13 cellular contexts compared by ENCODE assay signal in the genomic region with DNA sequence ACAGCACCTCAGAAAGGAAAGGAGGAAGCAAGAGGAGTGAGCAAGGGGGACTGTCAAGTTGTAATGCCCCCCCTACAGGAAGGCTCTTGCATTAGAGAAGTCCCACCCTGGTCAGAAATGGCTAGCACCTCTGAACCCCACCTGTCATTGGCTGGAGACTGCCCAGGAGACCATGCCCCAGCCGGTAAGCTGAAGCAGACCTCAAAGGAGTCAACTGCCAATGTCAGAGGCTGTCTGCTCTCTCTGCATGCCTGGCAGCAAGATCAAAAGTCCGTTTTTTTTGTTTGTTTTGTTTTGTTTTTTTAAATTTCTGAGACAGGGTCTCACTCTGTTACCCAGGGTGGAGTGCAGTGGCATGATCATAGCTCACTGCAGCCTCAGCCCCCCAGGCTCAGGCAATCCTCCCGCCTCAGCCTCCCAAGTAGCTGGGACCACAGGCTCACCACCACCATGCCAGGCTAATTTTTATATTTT. TPM values are rescaled to one million over a fixed set of nuclear protein-coding genes. Genes with fewer than 3 reads are reported as not detected.
DNase-seq lines count a peak whose midpoint lies in the region; ATAC-seq and TF ChIP-seq lines count a peak whose summit lies in the region.
"Had no signal": no experiment of that assay in that cellular context is flagged by ENCODE, and none has a peak within 500 bp of the region (broad histone marks: within the 10 kb centered on the region; RNA-seq: fewer than 3 reads in every experiment).

No MANE protein-coding gene starts in this region.

- no peak overlapping the region for H3K4me3 ChIP-seq in AG09309 (ENCODE audit: control insufficient read depth, low read depth, low read length)
- no peak overlapping the region for H3K4me3 ChIP-seq in WI38 (ENCODE audit: low read depth, low read length)

- H3K4me3 Mint-ChIP-seq in memory B cell (no peak overlapping the region), mesothelial cell of epicardium (no peak overlapping the region)
- H3K4me3 Mint-ChIP-seq: naive thymus-derived CD4-positive, alpha-beta T cell; T-cell had no signal

- no peaks in the 10 kb centered on the region for H3K9me3 Mint-ChIP-seq in memory B cell
- H3K9me3 Mint-ChIP-seq in mesothelial cell of epicardium, result no peaks in the 10 kb centered on the region
- H3K9me3 Mint-ChIP-seq: naive thymus-derived CD4-positive, alpha-beta T cell; T-cell had no signal

- H3K27me3 Mint-ChIP-seq in memory B cell (peaks cover 2% of the 10 kb centered on the region), mesothelial cell of epicardium (ENCODE audit: low read depth) (peaks cover 9% of the 10 kb centered on the region)
- H3K27me3 Mint-ChIP-seq: T-cell had no signal

- in situ Hi-C loops in GM13977 (cut with MboI; ENCODE audit: low pct_unique_long_range_greater_than_20kb, low sequenced_read_pairs, unreplicated experiment), result no loop called here

- H3K4me1 Mint-ChIP-seq in memory B cell (peaks cover 7% of the 10 kb centered on the region), mesothelial cell of epicardium (peaks cover 17% of the 10 kb centered on the region)

- no peaks in the 10 kb centered on the region for H3K36me3 Mint-ChIP-seq in memory B cell
- H3K36me3 Mint-ChIP-seq in mesothelial cell of epicardium, result no peaks in the 10 kb centered on the region
- H3K36me3 Mint-ChIP-seq: naive thymus-derived CD4-positive, alpha-beta T cell; T-cell had no signal

- peak; percentile 39 for ATAC-seq in memory B cell (ENCODE audit: low read depth)
- ATAC-seq: naive thymus-derived CD4-positive, alpha-beta T cell; T-cell had no signal

- TF ChIP-seq CTCF in AG09309 (IDR thresholded peaks at IDR 0.05; ENCODE audit: control insufficient read depth, insufficient read depth, low read depth, low read length, missing control alignments), result peak; percentile 17
- peak; percentile 24 for TF ChIP-seq CTCF in GM13977 (IDR thresholded peaks at IDR 0.05; ENCODE audit: extremely low read depth, insufficient read depth, missing control alignments)
- 0 out of 2 replicates have a peak, but pooled peaks have one; percentile 12 for TF ChIP-seq CTCF in WI38 (IDR thresholded peaks at IDR 0.05; ENCODE audit: low read depth, low read length)
- no peak for TF ChIP-seq CTCF in mesothelial cell of epicardium (IDR thresholded peaks at IDR 0.05; ENCODE audit: unreplicated experiment)

- no peak overlapping the region for H3K27ac Mint-ChIP-seq in memory B cell
- no peak overlapping the region for H3K27ac Mint-ChIP-seq in mesothelial cell of epicardium
- H3K27ac Mint-ChIP-seq: T-cell had no signal

- DNase-seq in AG09309 (ENCODE audit: low read depth) (no peak), GM13977 (ENCODE audit: low spot score) (no peak), memory B cell (ENCODE audit: low spot score in 2 of 2) (no peak), cortex of kidney (lab: John Stamatoyannopoulos, UW) (no peak), DMS 273 (lab: John Stamatoyannopoulos, UW; ENCODE audit: unreplicated experiment) (no peak), mesothelial cell of epicardium (ENCODE audit: low spot score in 2 of 2, unreplicated experiment in 2 of 2) (no peak), kidney glomerular epithelial cell (lab: John Stamatoyannopoulos, UW) (no peak)
- DNase-seq: naive thymus-derived CD4-positive, alpha-beta T cell; NCI-H2171 treated with DMSO at 0.1 percent for 48 hours; stimulated activated CD4-positive, alpha-beta T cell treated with anti-CD3 and anti-CD28 coated beads, Interleukin-4, amount 100 ng/mL, for 1 hour; T-cell; trophoblast cell had no signal

RNA-seq across cellular contexts. Expression of gene BCL3, which starts 8.1 kb away (rescaled TPM):
- total RNA-seq in mesothelial cell of epicardium, result 14.9 to 21.5 TPM (median 20.1 TPM) in 3 replicates

RNA-seq across cellular contexts. Expression of gene CBLC, which starts 37.3 kb away (rescaled TPM):
- total RNA-seq in mesothelial cell of epicardium, result 8.5 to 10.8 TPM (median 8.8 TPM) in 3 replicates
- total RNA-seq: naive thymus-derived CD4-positive, alpha-beta T cell had no signal

RNA-seq across cellular contexts. Expression of gene CEACAM16, which starts 41.4 kb away (rescaled TPM):
- total RNA-seq in mesothelial cell of epicardium, result not detected in 3 replicates
- total RNA-seq: naive thymus-derived CD4-positive, alpha-beta T cell; T-cell had no signal
